ENCODE assay signal across 24 cellular contexts in the genomic region with DNA sequence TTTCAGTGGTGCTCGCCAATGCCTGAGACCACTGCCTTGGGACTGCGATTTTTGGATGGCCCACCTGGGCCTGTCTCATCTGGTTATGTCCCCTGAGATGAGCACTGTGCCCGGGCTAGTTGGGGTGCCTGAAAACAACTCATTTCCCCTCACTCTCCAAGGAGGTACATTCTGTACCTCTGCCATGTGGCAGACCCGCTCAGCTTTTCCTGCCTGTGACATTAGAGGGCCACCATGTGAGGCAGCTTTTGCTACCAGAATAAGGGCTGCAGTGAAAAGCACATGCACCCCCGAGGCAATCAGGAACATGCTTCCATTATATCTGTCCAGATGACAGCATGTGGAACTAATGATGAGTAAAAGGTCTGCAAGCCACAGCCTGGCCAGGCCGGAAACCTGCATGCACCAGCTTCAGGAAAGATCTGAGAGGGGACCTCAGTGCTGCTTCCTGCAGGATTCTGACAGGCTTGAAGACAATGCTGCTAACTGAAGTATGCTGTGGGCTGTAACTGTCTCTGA. TPM values are rescaled to one million over a fixed set of nuclear protein-coding genes. Genes with fewer than 3 reads are reported as not detected.
DNase-seq lines count a peak whose midpoint lies in the region; ATAC-seq and TF ChIP-seq lines count a peak whose summit lies in the region.
"Had no signal": no experiment of that assay in that cellular context is flagged by ENCODE, and none has a peak within 500 bp of the region (broad histone marks: within the 10 kb centered on the region; RNA-seq: fewer than 3 reads in every experiment).

No MANE protein-coding gene starts in this region.

- DNase-seq in AG08395 (ENCODE audit: low spot score) (peak; percentile 46), GM03348 (ENCODE audit: low spot score) (peak; percentile 31), RPMI7951 (ENCODE audit: low read depth) (peak; percentile 94), epithelial cell of esophagus (ENCODE audit: low read depth) (peak; percentile 76), mesendoderm (no peak), D341Med (ENCODE audit: low spot score) (no peak), GM23338 (ENCODE audit: low spot score) (no peak), DMS 273 (lab: John Stamatoyannopoulos, UW; ENCODE audit: unreplicated experiment) (no peak)
- DNase-seq: activated CD8-positive, alpha-beta T cell treated with anti-CD3 and anti-CD28 coated beads for 36 hours; activated effector memory CD4-positive, alpha-beta T cell treated with anti-CD3 and anti-CD28 coated beads, Interleukin-2, amount 50 U/mL, for 16 hours; activated T-cell treated with anti-CD3 and anti-CD28 coated beads for 4 hours; colonic mucosa; left ventricle myocardium inferior; MM.1S; NCI-H1436; NCI-H524 treated with DMSO at 0.1 percent for 48 hours; nephron progenitor cell; posterior cingulate gyrus; T-helper 9 cell; upper lobe of left lung had no signal

- H3K4me1 ChIP-seq in mesendoderm (ENCODE audit: control insufficient read depth, low read depth, low read length) (no peaks in the 10 kb centered on the region), GM23338 (ENCODE audit: insufficient read depth) (no peaks in the 10 kb centered on the region)
- H3K4me1 ChIP-seq: adrenal gland, colonic mucosa, sigmoid colon had no signal

- no peaks in the 10 kb centered on the region for H3K36me3 ChIP-seq in mesendoderm (ENCODE audit: control insufficient read depth, insufficient read depth, low read length)
- no peaks in the 10 kb centered on the region for H3K36me3 ChIP-seq in GM23338 (ENCODE audit: insufficient read depth)
- H3K36me3 ChIP-seq: adrenal gland, colonic mucosa, left ventricle myocardium inferior, sigmoid colon, upper lobe of left lung had no signal

- H3K9me2 ChIP-seq in GM23338 (ENCODE audit: insufficient read depth), result no peaks in the 10 kb centered on the region

- H2BK5ac ChIP-seq in mesendoderm (ENCODE audit: low read length), result no peak overlapping the region

- no peak overlapping the region for H3K56ac ChIP-seq in mesendoderm (ENCODE audit: low read length)

- H3K36me3 Mint-ChIP-seq in GM23338 (ENCODE audit: low read depth), result peaks cover 8% of the 10 kb centered on the region; the same call in 2 of the 3 replicates
- H3K36me3 Mint-ChIP-seq: CD14-positive monocyte had no signal

- H3K9me3 Mint-ChIP-seq in GM23338, result peaks cover 37% of the 10 kb centered on the region
- H3K9me3 Mint-ChIP-seq: activated CD8-positive, alpha-beta T cell treated with anti-CD3 and anti-CD28 coated beads for 36 hours; nephron progenitor cell had no signal

- no peaks in the 10 kb centered on the region for H3F3A ChIP-seq in GM23338 (replicated peaks; ENCODE audit: low read depth)

- H3K27ac ChIP-seq in mesendoderm (ENCODE audit: low read depth, low read length) (no peak overlapping the region), GM23338 (ENCODE audit: low read depth) (no peak overlapping the region)
- H3K27ac ChIP-seq: A549, adrenal gland, colonic mucosa, left ventricle myocardium inferior, sigmoid colon, upper lobe of left lung had no signal

- no peak for ATAC-seq in GM23338
- ATAC-seq: A549; activated CD8-positive, alpha-beta T cell treated with anti-CD3 and anti-CD28 coated beads for 36 hours had no signal

- peaks cover 2% of the 10 kb centered on the region; the same call in 2 of the 3 replicates for H3K4me1 Mint-ChIP-seq in GM23338

- no peak overlapping the region for H3K27ac Mint-ChIP-seq in GM23338
- H3K27ac Mint-ChIP-seq: activated CD8-positive, alpha-beta T cell treated with anti-CD3 and anti-CD28 coated beads for 36 hours; nephron progenitor cell had no signal

- no peaks in the 10 kb centered on the region for H3K79me1 ChIP-seq in mesendoderm (ENCODE audit: low read length)

- no peak overlapping the region for H3K4me3 Mint-ChIP-seq in GM23338
- H3K4me3 Mint-ChIP-seq: activated CD8-positive, alpha-beta T cell treated with anti-CD3 and anti-CD28 coated beads for 36 hours; CD14-positive monocyte; nephron progenitor cell had no signal

- H3K4ac ChIP-seq in mesendoderm (ENCODE audit: low read depth, low read length), result no peak overlapping the region

- H3K27me3 Mint-ChIP-seq in GM23338 (ENCODE audit: insufficient read depth, low read depth, poor library complexity), result peaks cover 6% of the 10 kb centered on the region

- H3K23ac ChIP-seq in mesendoderm (ENCODE audit: low read length), result no peak overlapping the region

- H3K4me3 ChIP-seq in epithelial cell of esophagus (ENCODE audit: low read length) (no peak overlapping the region), mesendoderm (ENCODE audit: low read length) (no peak overlapping the region), GM23338 (no peak overlapping the region)
- H3K4me3 ChIP-seq: A549, adrenal gland, colonic mucosa, left ventricle myocardium inferior, sigmoid colon, upper lobe of left lung had no signal

- no peak overlapping the region for H3K9ac ChIP-seq in mesendoderm (ENCODE audit: low read length)

- no peak overlapping the region for H2BK15ac ChIP-seq in mesendoderm (replicated peaks; ENCODE audit: low read depth)

- H2AFZ ChIP-seq in GM23338, result no peak overlapping the region

- no peak overlapping the region for H2AK5ac ChIP-seq in mesendoderm (ENCODE audit: low read length)

- H4K20me1 ChIP-seq in GM23338 (replicated peaks; ENCODE audit: insufficient read depth), result no peaks in the 10 kb centered on the region

- H2BK120ac ChIP-seq in mesendoderm (ENCODE audit: low read depth, low read length), result no peak overlapping the region

- WGBS in mesendoderm (ENCODE audit: extremely low coverage, insufficient coverage, low lambda C conversion rate), result no CpG with 5 or more reads among the region's 6 CpGs

- H3K27me3 ChIP-seq in mesendoderm (ENCODE audit: insufficient read depth, low read length, poor library complexity) (no peaks in the 10 kb centered on the region), GM23338 (ENCODE audit: insufficient read depth) (no peaks in the 10 kb centered on the region)
- H3K27me3 ChIP-seq: adrenal gland, colonic mucosa, upper lobe of left lung had no signal

- H3K18ac ChIP-seq in mesendoderm (ENCODE audit: low read length), result no peak overlapping the region

- TF ChIP-seq CTCF in epithelial cell of esophagus (IDR thresholded peaks at IDR 0.05; ENCODE audit: insufficient read depth, low read depth, low read length, missing control alignments) (no peak), GM23338 (conservative IDR thresholded peaks at IDR 0.05; ENCODE audit: low read depth in 2 of 2) (no peak)

- no peak overlapping the region for H3K4me2 ChIP-seq in mesendoderm (ENCODE audit: low read length)
- H3K4me2 ChIP-seq in GM23338, result no peak overlapping the region
- H3K4me2 ChIP-seq: A549 had no signal

- no peak overlapping the region for H4K8ac ChIP-seq in mesendoderm (ENCODE audit: low read depth, low read length)

- no peaks in the 10 kb centered on the region for H3K79me2 ChIP-seq in mesendoderm (ENCODE audit: control insufficient read depth, insufficient read depth, low read length)
- H3K79me2 ChIP-seq in GM23338 (replicated peaks; ENCODE audit: insufficient read depth), result no peaks in the 10 kb centered on the region

- no peak overlapping the region for H4K5ac ChIP-seq in mesendoderm (ENCODE audit: low read length)

TF ChIP-seq in GM23338, 12 proteins besides CTCF, POLR2A, EP300 and RAD21 (continues in another document):
- TF ChIP-seq, protein P1, sequence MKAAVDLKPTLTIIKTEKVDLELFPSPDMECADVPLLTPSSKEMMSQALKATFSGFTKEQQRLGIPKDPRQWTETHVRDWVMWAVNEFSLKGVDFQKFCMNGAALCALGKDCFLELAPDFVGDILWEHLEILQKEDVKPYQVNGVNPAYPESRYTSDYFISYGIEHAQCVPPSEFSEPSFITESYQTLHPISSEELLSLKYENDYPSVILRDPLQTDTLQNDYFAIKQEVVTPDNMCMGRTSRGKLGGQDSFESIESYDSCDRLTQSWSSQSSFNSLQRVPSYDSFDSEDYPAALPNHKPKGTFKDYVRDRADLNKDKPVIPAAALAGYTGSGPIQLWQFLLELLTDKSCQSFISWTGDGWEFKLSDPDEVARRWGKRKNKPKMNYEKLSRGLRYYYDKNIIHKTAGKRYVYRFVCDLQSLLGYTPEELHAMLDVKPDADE (IDR thresholded peaks at IDR 0.05), result no peak
- TF ChIP-seq, protein P2, sequence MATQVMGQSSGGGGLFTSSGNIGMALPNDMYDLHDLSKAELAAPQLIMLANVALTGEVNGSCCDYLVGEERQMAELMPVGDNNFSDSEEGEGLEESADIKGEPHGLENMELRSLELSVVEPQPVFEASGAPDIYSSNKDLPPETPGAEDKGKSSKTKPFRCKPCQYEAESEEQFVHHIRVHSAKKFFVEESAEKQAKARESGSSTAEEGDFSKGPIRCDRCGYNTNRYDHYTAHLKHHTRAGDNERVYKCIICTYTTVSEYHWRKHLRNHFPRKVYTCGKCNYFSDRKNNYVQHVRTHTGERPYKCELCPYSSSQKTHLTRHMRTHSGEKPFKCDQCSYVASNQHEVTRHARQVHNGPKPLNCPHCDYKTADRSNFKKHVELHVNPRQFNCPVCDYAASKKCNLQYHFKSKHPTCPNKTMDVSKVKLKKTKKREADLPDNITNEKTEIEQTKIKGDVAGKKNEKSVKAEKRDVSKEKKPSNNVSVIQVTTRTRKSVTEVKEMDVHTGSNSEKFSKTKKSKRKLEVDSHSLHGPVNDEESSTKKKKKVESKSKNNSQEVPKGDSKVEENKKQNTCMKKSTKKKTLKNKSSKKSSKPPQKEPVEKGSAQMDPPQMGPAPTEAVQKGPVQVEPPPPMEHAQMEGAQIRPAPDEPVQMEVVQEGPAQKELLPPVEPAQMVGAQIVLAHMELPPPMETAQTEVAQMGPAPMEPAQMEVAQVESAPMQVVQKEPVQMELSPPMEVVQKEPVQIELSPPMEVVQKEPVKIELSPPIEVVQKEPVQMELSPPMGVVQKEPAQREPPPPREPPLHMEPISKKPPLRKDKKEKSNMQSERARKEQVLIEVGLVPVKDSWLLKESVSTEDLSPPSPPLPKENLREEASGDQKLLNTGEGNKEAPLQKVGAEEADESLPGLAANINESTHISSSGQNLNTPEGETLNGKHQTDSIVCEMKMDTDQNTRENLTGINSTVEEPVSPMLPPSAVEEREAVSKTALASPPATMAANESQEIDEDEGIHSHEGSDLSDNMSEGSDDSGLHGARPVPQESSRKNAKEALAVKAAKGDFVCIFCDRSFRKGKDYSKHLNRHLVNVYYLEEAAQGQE (IDR thresholded peaks at IDR 0.05; ENCODE audit: unreplicated experiment), result no peak
- no peak for TF ChIP-seq CREB1 (CRISPR knock-in tag; IDR thresholded peaks at IDR 0.05; ENCODE audit: low read depth)
- no peak for TF ChIP-seq EZH2phosphoT487 (IDR thresholded peaks at IDR 0.05; ENCODE audit: unreplicated experiment)
- no peak for TF ChIP-seq ZNF331 (CRISPR knock-in tag; IDR thresholded peaks at IDR 0.05; ENCODE audit: low read depth)
- no peak for TF ChIP-seq NANOG (IDR thresholded peaks at IDR 0.05; ENCODE audit: borderline replicate concordance)
- TF ChIP-seq ZNF114 (CRISPR knock-in tag; IDR thresholded peaks at IDR 0.05), result no peak
- TF ChIP-seq EZH2 (IDR thresholded peaks at IDR 0.05; ENCODE audit: low read depth, unreplicated experiment), result no peak
- no peak for TF ChIP-seq POLR2AphosphoS5 (IDR thresholded peaks at IDR 0.05; ENCODE audit: low read depth)

RNA-seq across cellular contexts. Expression of gene SRSF6, which starts 11.3 kb away (rescaled TPM):
- 43.3 and 51.2 TPM in 2 replicates for total RNA-seq in RPMI7951 (2014; rRNA removed; shearing (Covaris generic))
- polyA plus RNA-seq in mesendoderm (2013, experiment 1 of 2), result 155 TPM
- polyA plus RNA-seq in mesendoderm (2013, experiment 2 of 2), result 154 TPM
- 61.5 and 62.3 TPM in 2 replicates for total RNA-seq in GM23338 (2014; rRNA removed; shearing (Covaris generic))
- 49.4 and 60.1 TPM in 2 replicates for polyA plus RNA-seq in GM23338 (2016; fragmentation: Nextera tagmentation; extraction: Ambion mirVana)

Comparison
In these comparisons a context has a peak if more than half of its experiments do, and no peak if none do; other contexts are left out.
1. DNase-seq: peak in AG08395 (single experiment), GM03348 (single experiment), RPMI7951 (single experiment) and epithelial cell of esophagus (single experiment); none in mesendoderm (single experiment), D341Med (single experiment), GM23338 (single experiment) and DMS 273 (single experiment).